Comparison of ENCODE assay signal across 23 cellular contexts in the genomic region with DNA sequence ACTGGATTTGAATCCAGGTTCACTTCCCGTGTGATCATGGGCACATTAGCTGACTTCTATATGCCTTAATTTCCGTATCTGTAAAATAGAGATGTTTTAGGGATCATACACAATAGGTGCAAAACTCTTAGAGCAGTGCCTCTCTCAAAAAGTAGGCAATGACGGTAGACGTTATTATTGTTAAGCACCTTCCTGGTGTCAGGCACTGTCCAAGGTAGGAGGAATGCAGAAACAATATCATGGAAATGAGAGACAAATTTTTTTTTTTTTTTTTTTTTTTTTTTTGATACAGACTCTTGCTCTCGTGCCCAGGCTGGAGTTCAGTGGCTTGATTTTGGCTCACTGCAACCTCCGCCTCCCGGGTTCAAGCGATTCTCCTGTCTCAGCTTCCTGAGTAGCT.
"Had no signal": no experiment of that assay in that cellular context is flagged by ENCODE, and none has a peak within 500 bp of the region (broad histone marks: within the 10 kb centered on the region; RNA-seq: fewer than 3 reads in every experiment).

No MANE protein-coding gene starts in this region.

- H3K27me3 Mint-ChIP-seq: memory B cell had no signal

- H3K27ac ChIP-seq: foreskin keratinocyte, hepatocyte, left ventricle myocardium inferior, lower lobe of right lung, right atrium auricular region, sigmoid colon, skin epidermis, stomach, thoracic aorta, transverse colon had no signal

- H3K9me3 Mint-ChIP-seq: endodermal cell, memory B cell, mesothelial cell of epicardium had no signal

- H3K4me3 ChIP-seq: hepatocyte, left ventricle myocardium inferior, lower lobe of right lung, right atrium auricular region, sigmoid colon, skin epidermis, stomach, thoracic aorta, transverse colon had no signal

- ATAC-seq: foreskin keratinocyte had no signal

- H3K36me3 ChIP-seq: left ventricle myocardium inferior, right atrium auricular region, thoracic aorta had no signal

- H3K27me3 ChIP-seq: foreskin keratinocyte, hepatocyte, right atrium auricular region, sigmoid colon, stomach, transverse colon had no signal

- H3K27ac Mint-ChIP-seq: memory B cell, mesothelial cell of epicardium had no signal

- H3K4me2 ChIP-seq: hepatocyte had no signal

- H2AFZ ChIP-seq: hepatocyte had no signal

- DNase-seq: endodermal cell; erythroblast; foreskin keratinocyte; head of caudate nucleus; kidney; left cardiac atrium; left ventricle myocardium inferior; lower lobe of right lung; posterior cingulate gyrus; sigmoid colon; stimulated activated CD4-positive, alpha-beta T cell treated with anti-CD3 and anti-CD28 coated beads, Interleukin-2, amount 100 ng/mL, for 24 hours; stimulated activated CD4-positive, alpha-beta T cell treated with anti-CD3 and anti-CD28 coated beads, Interleukin-4, amount 100 ng/mL, for 4 hours; stimulated activated naive CD4-positive, alpha-beta T cell; stomach; substantia nigra; transverse colon had no signal

- H3K4me1 ChIP-seq: foreskin keratinocyte had no signal

- FAIRE-seq: endothelial cell of umbilical vein, kidney had no signal

- H3K9me3 ChIP-seq: left ventricle myocardium inferior, lower lobe of right lung, right atrium auricular region, sigmoid colon, stomach, thoracic aorta, transverse colon had no signal

- H3K4me3 Mint-ChIP-seq: endodermal cell, memory B cell, mesothelial cell of epicardium had no signal
